ENCODE assay signal across 8 cellular contexts in the genomic region with DNA sequence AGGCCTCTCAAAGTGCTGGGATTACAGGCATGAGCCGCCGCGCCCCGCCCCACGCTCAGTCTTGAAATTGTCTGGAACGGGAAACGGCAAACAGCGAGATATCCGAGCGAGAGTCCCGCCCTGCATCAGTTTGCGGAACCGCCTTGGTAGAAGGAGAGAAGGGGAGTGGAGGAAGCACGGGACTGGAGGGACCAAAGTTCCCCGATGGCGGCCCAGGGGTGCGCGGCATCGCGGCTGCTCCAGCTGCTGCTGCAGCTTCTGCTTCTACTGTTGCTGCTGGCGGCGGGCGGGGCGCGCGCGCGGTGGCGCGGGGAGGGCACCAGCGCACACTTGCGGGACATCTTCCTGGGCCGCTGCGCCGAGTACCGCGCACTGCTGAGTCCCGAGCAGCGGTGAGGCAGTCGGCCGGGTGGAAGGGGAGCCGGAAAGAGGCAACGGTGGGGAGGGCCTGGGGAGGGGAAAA. TPM values are rescaled to one million over a fixed set of nuclear protein-coding genes. Genes with fewer than 3 reads are reported as not detected.
A peak's percentile ranks its signal among the peaks of the same experiment; 100 is the strongest.
DNase-seq lines count a peak whose midpoint lies in the region; ATAC-seq, FAIRE-seq and TF ChIP-seq lines count a peak whose summit lies in the region.

A gene with protein sequence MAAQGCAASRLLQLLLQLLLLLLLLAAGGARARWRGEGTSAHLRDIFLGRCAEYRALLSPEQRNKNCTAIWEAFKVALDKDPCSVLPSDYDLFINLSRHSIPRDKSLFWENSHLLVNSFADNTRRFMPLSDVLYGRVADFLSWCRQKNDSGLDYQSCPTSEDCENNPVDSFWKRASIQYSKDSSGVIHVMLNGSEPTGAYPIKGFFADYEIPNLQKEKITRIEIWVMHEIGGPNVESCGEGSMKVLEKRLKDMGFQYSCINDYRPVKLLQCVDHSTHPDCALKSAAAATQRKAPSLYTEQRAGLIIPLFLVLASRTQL (plus strand): TSS at position 125 of the 463 bp plus-strand sequence. CDS start 80 bp downstream, at position 205.

- H3K36me3 ChIP-seq in kidney epithelial cell (ENCODE audit: control insufficient read depth, insufficient read depth, low read length): no peaks in the 10 kb centered on the region

- TF ChIP-seq POLR2A in GM12892 (IDR thresholded peaks at IDR 0.05; ENCODE audit: low read depth, low read length): no peak

- H3K27me3 ChIP-seq in kidney epithelial cell (ENCODE audit: control insufficient read depth, insufficient read depth, low read length): no peaks in the 10 kb centered on the region

- TF ChIP-seq CTCF in activated B cell treated with CpG ODN at 0.5 μM for 24 hours (IDR thresholded peaks at IDR 0.05): no peak
- no peak for TF ChIP-seq CTCF in kidney epithelial cell (IDR thresholded peaks at IDR 0.05; ENCODE audit: insufficient read depth, low read length, poor library complexity, severe bottlenecking)

- no peak for FAIRE-seq in GM12892 (lab: Jason Lieb, UNC)

- H3K27ac Mint-ChIP-seq in activated B cell treated with CpG ODN at 0.5 μM for 24 hours: no peak within 1 kb of the TSS
- H3K27ac Mint-ChIP-seq in central memory CD8-positive, alpha-beta T cell (ENCODE audit: low read depth): no peak within 1 kb of the TSS

- CTCF ChIA-PET in activated B cell treated with CpG ODN at 0.5 μM for 24 hours (lab: Charles Lee): no interaction called here

- H3K36me3 Mint-ChIP-seq in activated B cell treated with CpG ODN at 0.5 μM for 24 hours (ENCODE audit: low read depth): no peaks in the 10 kb centered on the region
- peaks cover 5% of the 10 kb centered on the region for H3K36me3 Mint-ChIP-seq in central memory CD8-positive, alpha-beta T cell (ENCODE audit: insufficient read depth)

- intact Hi-C loops in activated B cell treated with CpG ODN at 0.5 μM for 24 hours (cut with micrococcal nuclease): no loop called here

- peak; percentile 58 for ATAC-seq in HG03196 (IDR thresholded peaks at IDR 0.05; ENCODE audit: unreplicated experiment)
- peak; percentile 85 for ATAC-seq in activated B cell treated with CpG ODN at 0.5 μM for 24 hours (ENCODE audit: low read depth)
- peak; percentile 76 for ATAC-seq in central memory CD8-positive, alpha-beta T cell (replicated peaks; ENCODE audit: extremely low read depth, poor library complexity, severe bottlenecking)

- H3K4me3 ChIP-seq in kidney epithelial cell (ENCODE audit: low read depth, low read length): peak within 1 kb of the TSS; percentile 48

- H3K9me3 Mint-ChIP-seq in activated B cell treated with CpG ODN at 0.5 μM for 24 hours: no peaks in the 10 kb centered on the region
- no peaks in the 10 kb centered on the region for H3K9me3 Mint-ChIP-seq in central memory CD8-positive, alpha-beta T cell

- peaks cover 17% of the 10 kb centered on the region for H3K27me3 Mint-ChIP-seq in activated B cell treated with CpG ODN at 0.5 μM for 24 hours
- peaks cover 26% of the 10 kb centered on the region for H3K27me3 Mint-ChIP-seq in central memory CD8-positive, alpha-beta T cell

- H3K4me3 Mint-ChIP-seq in activated B cell treated with CpG ODN at 0.5 μM for 24 hours: peak within 1 kb of the TSS; percentile 87
- peak within 1 kb of the TSS; percentile 83 for H3K4me3 Mint-ChIP-seq in central memory CD8-positive, alpha-beta T cell

- POLR2A ChIA-PET in activated B cell treated with CpG ODN at 0.5 μM for 24 hours (lab: Charles Lee): interaction anchor here (0.6 to 0.7 kb wide), 2 partner anchors 233 to 497 kb away, joined by 4 to 5 read pairs; a partner anchor contains a TSS

- DNase-seq in GM12892 (ENCODE audit: insufficient read length): peak; percentile 20
- peak; percentile 50 for DNase-seq in activated B cell treated with CpG ODN at 0.5 μM for 24 hours
- peak; percentile 29 to 37 for DNase-seq in central memory CD8-positive, alpha-beta T cell (ENCODE audit: low spot score in 2 of 2)
- no peak for DNase-seq in kidney epithelial cell (ENCODE audit: low read depth)
- peak; percentile 37 to 38 for DNase-seq in stimulated activated CD4-positive, alpha-beta T cell treated with anti-CD3 and anti-CD28 coated beads, Interleukin-2, amount 100 ng/mL, for 48 hours
- no peak for DNase-seq in HCEC 1CT
- DNase-seq in cerebellum (ENCODE audit: low spot score): no peak

- peaks cover 10% of the 10 kb centered on the region for H3K4me1 Mint-ChIP-seq in activated B cell treated with CpG ODN at 0.5 μM for 24 hours
- peaks cover 13% of the 10 kb centered on the region for H3K4me1 Mint-ChIP-seq in central memory CD8-positive, alpha-beta T cell

RNA-seq across cellular contexts. Expression of the gene that starts here (rescaled TPM):
- polyA plus RNA-seq in GM12892 (2012; ENCODE audit: missing spikeins): not detected
- total RNA-seq in activated B cell treated with CpG ODN at 0.5 μM for 24 hours (0.49 TPM in 1 of 2 replicates, not detected in the other), kidney epithelial cell (3.4 and 4.9 TPM in 2 replicates), cerebellum (1.2 TPM)

Comparison
In these comparisons a context has a peak if more than half of its experiments do, and no peak if none do; other contexts are left out.
1. Peak in DNase-seq and ATAC-seq in activated B cell treated with CpG ODN at 0.5 μM for 24 hours; RNA of the gene not detected or under 1 TPM.
2. DNase-seq: peak in GM12892 (single experiment), central memory CD8-positive, alpha-beta T cell (2 of 2) and stimulated activated CD4-positive, alpha-beta T cell treated with anti-CD3 and anti-CD28 coated beads, Interleukin-2, amount 100 ng/mL, for 48 hours (2 of 2); none in kidney epithelial cell (single experiment), HCEC 1CT (single experiment) and cerebellum (single experiment).
3. Peak in every context shown above with its lines, with median percentiles within 50 percentile points of each other: ATAC-seq.